17 cellular contexts compared by ENCODE assay signal in genomic region chr17:681738-682137, GRCh38. TPM values are rescaled to one million over a fixed set of nuclear protein-coding genes. Genes with fewer than 3 reads are reported as not detected.
DNase-seq lines count a peak whose midpoint lies in the region; FAIRE-seq and TF ChIP-seq lines count a peak whose summit lies in the region.
"Had no signal": no experiment of that assay in that cellular context is flagged by ENCODE, and none has a peak within 500 bp of the region (broad histone marks: within the 10 kb centered on the region; RNA-seq: fewer than 3 reads in every experiment).

No MANE protein-coding gene starts in this region.

- DNase-seq in Daoy (ENCODE audit: low read depth): peak; percentile 17
- peak; percentile 9 for DNase-seq in RCC 7860 (ENCODE audit: low spot score)
- DNase-seq in fibroblast of lung (ENCODE audit: low read depth in 2 of 2): peak in 1 of 2 donors; percentile 84
- DNase-seq in retinal pigment epithelial cell (ENCODE audit: low read depth): peak; percentile 82
- no peak for DNase-seq in putamen (ENCODE audit: low spot score)
- no peak for DNase-seq in NCI-H82 (lab: John Stamatoyannopoulos, UW)
- DNase-seq in NCI-H2107 treated with DMSO at 0.1 percent for 48 hours (lab: John Stamatoyannopoulos, UW; ENCODE audit: unreplicated experiment): no peak
- DNase-seq in GDM1 (lab: John Stamatoyannopoulos, UW): no peak
- DNase-seq: activated CD4-positive, alpha-beta T cell treated with anti-CD3 and anti-CD28 coated beads for 48 hours; activated T-cell treated with anti-CD3 and anti-CD28 coated beads, Interleukin-2, amount 50 U/mL, for 24 hours; left lung; NCI-H1105; NCI-H446 treated with DMSO at 0.1 percent for 48 hours; Peyer's patch; small intestine had no signal

- no peaks in the 10 kb centered on the region for H4K20me1 ChIP-seq in fibroblast of lung (ENCODE audit: control insufficient read depth, extremely low read depth, insufficient read depth, low read length)

- H3K4me1 ChIP-seq in fibroblast of lung (ENCODE audit: control insufficient read depth, extremely low read depth, insufficient read depth, low read length): peaks cover 6% of the 10 kb centered on the region
- H3K4me1 ChIP-seq: breast epithelium, Peyer's patch had no signal

- H3K79me2 ChIP-seq in fibroblast of lung (ENCODE audit: control insufficient read depth, insufficient read depth, low read length): no peaks in the 10 kb centered on the region

- FAIRE-seq in RCC 7860 (lab: Jason Lieb, UNC): no peak
- FAIRE-seq: endothelial cell of umbilical vein, small intestine had no signal

- TF ChIP-seq CTCF in fibroblast of lung (conservative IDR thresholded peaks at IDR 0.05 in 1 of 2, IDR thresholded peaks at IDR 0.05 in 1 of 2; ENCODE audit: low read depth in 1 of 2, low read length in 2 of 2): no peak
- no peak for TF ChIP-seq CTCF in retinal pigment epithelial cell (conservative IDR thresholded peaks at IDR 0.05; ENCODE audit: low read depth, low read length)

- no peaks in the 10 kb centered on the region for H3K27me3 ChIP-seq in fibroblast of lung (ENCODE audit: control insufficient read depth, insufficient read depth, low read length)
- H3K27me3 ChIP-seq: breast epithelium, left lung, Peyer's patch had no signal

- H3K9ac ChIP-seq in fibroblast of lung (ENCODE audit: insufficient read depth, low read length): no peak overlapping the region

- no peaks in the 10 kb centered on the region for H3K36me3 ChIP-seq in fibroblast of lung (ENCODE audit: control insufficient read depth, insufficient read depth, low read length)
- H3K36me3 ChIP-seq: breast epithelium had no signal

- no peak overlapping the region for H3K4me2 ChIP-seq in fibroblast of lung (ENCODE audit: extremely low read depth, insufficient read depth, low read length)

- no peak overlapping the region for H3K4me3 ChIP-seq in fibroblast of lung (replicated peaks in 1 of 4; ENCODE audit: control extremely low read depth in 1 of 4, insufficient read depth in 1 of 4, low read depth in 3 of 4, low read length in 4 of 4)
- H3K4me3 ChIP-seq in retinal pigment epithelial cell (ENCODE audit: low read length): no peak overlapping the region
- H3K4me3 ChIP-seq: breast epithelium, left lung, Peyer's patch had no signal

- no peaks in the 10 kb centered on the region for H3K9me3 ChIP-seq in fibroblast of lung (ENCODE audit: control insufficient read depth, insufficient read depth, low read depth, low read length)
- H3K9me3 ChIP-seq: breast epithelium, left lung, Peyer's patch had no signal

- peak overlapping the region; percentile 46 for H3K27ac ChIP-seq in fibroblast of lung (ENCODE audit: insufficient read depth, low read length)
- H3K27ac ChIP-seq: breast epithelium, left lung, Peyer's patch had no signal

- no peak overlapping the region for H2AFZ ChIP-seq in fibroblast of lung (ENCODE audit: low read length)

RNA-seq across cellular contexts. Expression of gene VPS53, which starts 32.9 kb away (rescaled TPM):
- total RNA-seq in Daoy (2014; rRNA removed; shearing (Covaris generic)): 12.2 and 15.7 TPM in 2 replicates
- 10.8 and 14.7 TPM in 2 replicates for total RNA-seq in fibroblast of lung
- 32.8 and 41.3 TPM in 2 replicates for polyA plus RNA-seq in fibroblast of lung
- polyA plus RNA-seq in fibroblast of lung (2012): 34.7 and 42.9 TPM in 2 replicates
- 250 and 414 TPM in 2 replicates for polyA minus RNA-seq in fibroblast of lung (ENCODE audit: low replicate concordance)

RNA-seq across cellular contexts. Expression of gene TLCD3A, which starts 50.7 kb away (rescaled TPM):
- 18.7 and 21.0 TPM in 2 replicates for total RNA-seq in Daoy (2014; rRNA removed; shearing (Covaris generic))
- total RNA-seq in fibroblast of lung: 7.6 and 16.4 TPM in 2 replicates
- polyA plus RNA-seq in fibroblast of lung: 38.2 and 54.7 TPM in 2 replicates
- polyA plus RNA-seq in fibroblast of lung (2012): 25.1 and 37.4 TPM in 2 replicates
- polyA minus RNA-seq in fibroblast of lung (ENCODE audit: low replicate concordance): 51.5 and 73.5 TPM in 2 replicates

Comparison
In these comparisons a context has a peak if more than half of its experiments do, and no peak if none do; other contexts are left out.
1. DNase-seq: peak in Daoy (single experiment), RCC 7860 (single experiment) and retinal pigment epithelial cell (single experiment); none in putamen (single experiment), NCI-H82 (single experiment), NCI-H2107 treated with DMSO at 0.1 percent for 48 hours (single experiment) and GDM1 (single experiment).